In the genomic region with DNA sequence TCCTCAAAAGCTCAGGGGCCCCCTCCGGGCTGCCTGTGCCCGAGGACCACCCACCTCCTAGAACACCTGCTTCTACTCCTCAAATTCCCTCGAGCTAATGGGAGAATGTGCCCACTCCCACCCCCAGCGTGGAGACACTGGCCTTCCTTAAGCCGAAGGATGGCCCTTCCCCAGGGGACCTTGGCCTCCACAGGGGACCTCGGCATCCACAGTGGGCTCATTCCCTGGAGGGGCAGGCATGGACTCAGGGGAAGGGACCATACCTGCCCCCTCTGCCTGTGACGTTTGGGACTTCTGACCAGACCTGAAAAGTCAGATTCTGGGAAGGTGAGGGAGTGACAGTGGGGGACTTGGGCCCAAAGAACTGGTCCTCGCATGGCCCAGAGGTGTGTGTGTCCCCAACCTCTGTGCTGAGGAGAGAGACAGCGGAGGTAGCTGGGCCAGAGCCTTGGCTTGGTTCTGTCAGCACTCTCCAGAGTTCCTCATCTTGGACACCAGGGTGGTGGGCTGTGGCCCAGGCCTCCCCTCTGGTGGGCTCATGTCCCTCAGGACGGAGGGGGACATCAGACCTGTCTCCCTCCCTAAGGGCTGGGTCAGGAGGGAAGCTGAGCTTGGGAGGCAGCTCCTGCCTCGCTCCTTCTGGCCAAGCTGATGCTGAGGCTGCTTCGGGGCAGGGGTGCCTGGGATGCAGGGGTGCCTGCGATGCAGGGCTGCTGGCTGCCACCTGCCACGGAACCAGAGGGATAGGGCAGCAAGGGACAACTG, we compare ENCODE assay signal across 15 cellular contexts.
DNase-seq lines count a peak whose midpoint lies in the region; ATAC-seq and TF ChIP-seq lines count a peak whose summit lies in the region.
"Had no signal": no experiment of that assay in that cellular context is flagged by ENCODE, and none has a peak within 500 bp of the region (broad histone marks: within the 10 kb centered on the region; RNA-seq: fewer than 3 reads in every experiment).

No MANE protein-coding gene starts in this region.

- H3K9ac ChIP-seq in DND-41 (ENCODE audit: low read depth, low read length) = peak overlapping the region; percentile 47

- ATAC-seq in DND-41 (ENCODE audit: insufficient read depth, low read depth) (no peak), T-cell (replicated peaks in 1 of 4) (no peak), naive B cell (ENCODE audit: low read depth in 2 of 2) (no peak), HG02759 (IDR thresholded peaks at IDR 0.05; ENCODE audit: unreplicated experiment) (no peak)
- ATAC-seq: Panc1 had no signal

- H3K36me3 Mint-ChIP-seq in T-cell (no peaks in the 10 kb centered on the region), naive B cell (no peaks in the 10 kb centered on the region)

- H4K20me1 ChIP-seq in DND-41 (ENCODE audit: insufficient read depth, low read length) = peaks cover 68% of the 10 kb centered on the region

- peak; percentile 7 for DNase-seq in NCI-H2171 treated with DMSO at 0.1 percent for 48 hours (lab: John Stamatoyannopoulos, UW)
- DNase-seq in NCI-H2171 (lab: John Stamatoyannopoulos, UW) = no peak
- DNase-seq in DND-41 = no peak
- DNase-seq in T-cell = no peak
- DNase-seq in naive B cell = no peak
- DNase-seq in ureter (ENCODE audit: low spot score) = no peak
- DNase-seq in cerebellum (ENCODE audit: low spot score) = no peak
- DNase-seq: cortex of kidney, NCI-H1694 treated with DMSO at 0.1 percent for 48 hours, NCI-H2227 treated with DMSO at 0.1 percent for 48 hours had no signal

- H3K9me3 ChIP-seq in DND-41 (ENCODE audit: insufficient read depth, low read length, severe bottlenecking) = no peaks in the 10 kb centered on the region
- H3K9me3 ChIP-seq: neutrophil, uterus had no signal

- H3K27me3 ChIP-seq in DND-41 (ENCODE audit: insufficient read depth, low read length, poor library complexity) = no peaks in the 10 kb centered on the region
- H3K27me3 ChIP-seq: uterus had no signal

- H3K4me2 ChIP-seq in DND-41 (ENCODE audit: insufficient read depth, low read length) = peak overlapping the region; percentile 54

- H3K4me1 Mint-ChIP-seq in T-cell (peaks cover 24 to 42% (median 28%) of the 10 kb centered on the region in 3 donors), naive B cell (peaks cover 25 to 41% (median 36%) of the 10 kb centered on the region in 3 donors)

- H3K79me2 ChIP-seq in DND-41 (ENCODE audit: insufficient read depth, low read length) = peaks cover 83% of the 10 kb centered on the region

- peaks cover 9% of the 10 kb centered on the region for H3K36me3 ChIP-seq in DND-41 (ENCODE audit: insufficient read depth, low read length)
- H3K36me3 ChIP-seq: neutrophil, uterus had no signal

- H3K4me1 ChIP-seq in DND-41 (ENCODE audit: insufficient read depth, low read length) = peaks cover 43% of the 10 kb centered on the region
- H3K4me1 ChIP-seq: uterus had no signal

- no peaks in the 10 kb centered on the region for H3K9me3 Mint-ChIP-seq in T-cell
- H3K9me3 Mint-ChIP-seq in naive B cell = no peaks in the 10 kb centered on the region

- peak overlapping the region in 1 of 3 donors; percentile 64 for H3K4me3 Mint-ChIP-seq in T-cell
- peak overlapping the region in 5 of 8 donors; percentile 20 to 57 (median 36) for H3K4me3 Mint-ChIP-seq in naive B cell

- H2AFZ ChIP-seq in DND-41 (ENCODE audit: low read depth, low read length) = no peak overlapping the region

- peak overlapping the region in 1 of 2 experiments; percentile 29; a peak in 2 of 4 replicates for H3K4me3 ChIP-seq in DND-41 (ENCODE audit: low read depth in 1 of 2, low read length in 2 of 2)
- H3K4me3 ChIP-seq: uterus had no signal

- CTCF ChIA-PET in T-cell (lab: Charles Lee) = interaction anchor here in 1 of 2 donors (0.6 kb wide), 1 partner anchor 313 kb away, joined by 3 read pairs; no protein-coding TSS in a partner anchor

- H3K27me3 Mint-ChIP-seq in T-cell (no peaks in the 10 kb centered on the region), naive B cell (no peaks in the 10 kb centered on the region)

- POLR2A ChIA-PET in T-cell (lab: Charles Lee) = interaction anchor here in 1 of 2 donors (0.6 kb wide), 1 partner anchor 77 kb away, joined by 3 read pairs; no protein-coding TSS in a partner anchor

- peak overlapping the region; percentile 65 to 83 for H3K27ac Mint-ChIP-seq in T-cell
- peak overlapping the region in 3 of 6 donors; percentile 14 to 70 (median 15) for H3K27ac Mint-ChIP-seq in naive B cell

- peak overlapping the region; percentile 92 for H3K27ac ChIP-seq in DND-41 (ENCODE audit: low read length)
- H3K27ac ChIP-seq: 22Rv1, neutrophil, uterus had no signal

- TF ChIP-seq CTCF in DND-41 (IDR thresholded peaks at IDR 0.05; ENCODE audit: borderline replicate concordance, extremely low read depth, low read length, poor library complexity, severe bottlenecking) = no peak
